Comparison of ENCODE assay signal across 16 cellular contexts in the genomic region with DNA sequence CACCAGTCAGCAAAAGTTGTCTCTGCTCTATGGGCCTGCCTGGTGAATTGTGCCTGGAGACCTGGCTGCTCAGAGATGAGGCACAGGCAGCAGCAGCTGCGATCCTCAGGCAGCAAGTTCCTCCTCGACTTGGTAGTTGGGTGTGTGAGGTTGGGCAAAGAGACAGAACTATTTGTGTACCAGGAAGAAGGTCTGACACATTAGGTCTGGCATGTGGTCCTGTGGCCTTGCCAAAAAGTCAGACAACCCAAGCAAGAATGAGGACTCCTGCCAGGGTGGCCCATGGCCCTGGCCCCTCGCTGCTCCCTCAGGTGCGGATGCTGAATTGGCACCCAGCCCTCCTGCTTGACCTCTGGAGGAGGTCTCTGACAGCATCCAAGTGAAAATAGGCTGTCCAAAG.
DNase-seq lines count a peak whose midpoint lies in the region; ATAC-seq, FAIRE-seq and TF ChIP-seq lines count a peak whose summit lies in the region.
"Had no signal": no experiment of that assay in that cellular context is flagged by ENCODE, and none has a peak within 500 bp of the region (broad histone marks: within the 10 kb centered on the region; RNA-seq: fewer than 3 reads in every experiment).

No MANE protein-coding gene starts in this region.

- H3K9ac ChIP-seq in HepG2 (ENCODE audit: insufficient read depth, low read depth, low read length), result no peak overlapping the region

- H3K27ac Mint-ChIP-seq in mesothelial cell of epicardium, result no peak overlapping the region
- H3K27ac Mint-ChIP-seq in CD4-positive, alpha-beta T cell, result no peak overlapping the region
- H3K27ac Mint-ChIP-seq: activated naive CD8-positive, alpha-beta T cell treated with anti-CD3 and anti-CD28 coated beads for 36 hours had no signal

- H3K4me2 ChIP-seq in HepG2 (ENCODE audit: low read depth, low read length), result no peak overlapping the region

- 60% methylated on average over 1 of the region's 4 CpGs for WGBS in right lobe of liver (ENCODE audit: insufficient coverage, low coverage, low lambda C conversion rate, missing lambda C conversion rate)
- WGBS in HepG2 (ENCODE audit: low lambda C conversion rate), result 66% methylated on average over 4 of the region's 4 CpGs

- H3K27me3 ChIP-seq in right lobe of liver (no peaks in the 10 kb centered on the region), HepG2 (ENCODE audit: control insufficient read depth in 1 of 2, insufficient read depth in 2 of 2, low read length in 2 of 2) (no peaks in the 10 kb centered on the region), left lung (no peaks in the 10 kb centered on the region)
- peaks cover 3% of the 10 kb centered on the region for H3K27me3 ChIP-seq in CD4-positive, alpha-beta T cell (ENCODE audit: control insufficient read depth, insufficient read depth, low read length)
- H3K27me3 ChIP-seq: transverse colon had no signal

- POLR2A ChIA-PET in HepG2 (lab: Yijun Ruan, JAX), result no interaction called here
- POLR2A ChIA-PET in CD4-positive, alpha-beta T cell (lab: Charles Lee), result no interaction called here

- no peak overlapping the region for H2AFZ ChIP-seq in HepG2 (ENCODE audit: low read length)

- DNase-seq in right lobe of liver, result no peak
- no peak for DNase-seq in HepG2 (ENCODE audit: low spot score)
- DNase-seq in choroid plexus epithelial cell (ENCODE audit: low read depth), result peak; percentile 45
- no peak for DNase-seq in left lung
- DNase-seq in stimulated activated CD4-positive, alpha-beta T cell treated with anti-CD3 and anti-CD28 coated beads, Interleukin-12 subunit alpha, Interleukin-12 subunit beta, amount 100 ng/mL, for 4 hours, result no peak
- no peak for DNase-seq in mesothelial cell of epicardium (ENCODE audit: low spot score in 2 of 2, unreplicated experiment in 2 of 2)
- DNase-seq in COLO829 (ENCODE audit: low spot score), result no peak
- DNase-seq in CD4-positive, alpha-beta T cell, result no peak
- DNase-seq: activated CD4-positive, alpha-beta T cell treated with anti-CD3 and anti-CD28 coated beads, Interleukin-2, amount 50 U/mL, for 1 hour; activated naive CD8-positive, alpha-beta T cell treated with anti-CD3 and anti-CD28 coated beads for 36 hours; KBM-7; NCI-H748 treated with DMSO at 0.1 percent for 48 hours; transverse colon had no signal

- CTCF ChIA-PET in HepG2 (lab: Yijun Ruan, JAX; ENCODE audit: low intra/inter-chr PET ratio, low total read pairs), result no interaction called here
- CTCF ChIA-PET in CD4-positive, alpha-beta T cell (lab: Charles Lee), result no interaction called here

- no peaks in the 10 kb centered on the region for H3K9me3 ChIP-seq in right lobe of liver
- H3K9me3 ChIP-seq in HepG2 (ENCODE audit: low read length), result no peaks in the 10 kb centered on the region
- no peaks in the 10 kb centered on the region for H3K9me3 ChIP-seq in left lung
- H3K9me3 ChIP-seq in CD4-positive, alpha-beta T cell (ENCODE audit: control insufficient read depth, low read length), result no peaks in the 10 kb centered on the region
- H3K9me3 ChIP-seq: transverse colon had no signal

- TF ChIP-seq RAD21 in HepG2 (CRISPR knock-in tag; IDR thresholded peaks at IDR 0.05), result no peak

- TF ChIP-seq POLR2A in right lobe of liver (IDR thresholded peaks at IDR 0.05) (no peak), HepG2 (IDR thresholded peaks at IDR 0.05; ENCODE audit: insufficient read depth in 1 of 2, low read depth in 2 of 2, low read length in 2 of 2) (no peak)

- H3K36me3 Mint-ChIP-seq in mesothelial cell of epicardium, result peaks cover 3% of the 10 kb centered on the region
- no peaks in the 10 kb centered on the region for H3K36me3 Mint-ChIP-seq in CD4-positive, alpha-beta T cell (ENCODE audit: low read depth)
- H3K36me3 Mint-ChIP-seq: activated naive CD8-positive, alpha-beta T cell treated with anti-CD3 and anti-CD28 coated beads for 36 hours had no signal

- H3K4me3 ChIP-seq in right lobe of liver (no peak overlapping the region), HepG2 (replicated peaks in 1 of 3; ENCODE audit: insufficient read depth in 1 of 3, low read depth in 2 of 3, low read length in 3 of 3) (no peak overlapping the region), choroid plexus epithelial cell (ENCODE audit: low read depth, low read length) (no peak overlapping the region), left lung (no peak overlapping the region)
- H3K4me3 ChIP-seq: transverse colon had no signal

- no peak overlapping the region for H3K4me3 Mint-ChIP-seq in mesothelial cell of epicardium
- H3K4me3 Mint-ChIP-seq in CD4-positive, alpha-beta T cell, result no peak overlapping the region
- H3K4me3 Mint-ChIP-seq: activated naive CD8-positive, alpha-beta T cell treated with anti-CD3 and anti-CD28 coated beads for 36 hours had no signal

- intact Hi-C loops in right lobe of liver (cut with DNase I), result no loop called here
- intact Hi-C loops in HepG2 (cut with micrococcal nuclease; ENCODE audit: unreplicated experiment), result no loop called here
- intact Hi-C loops in left lung (cut with DNase I), result no loop called here
- intact Hi-C loops in CD4-positive, alpha-beta T cell (cut with DNase I, micrococcal nuclease), result no loop called here

- TF ChIP-seq EP300 in HepG2 (IDR thresholded peaks at IDR 0.05; ENCODE audit: low read depth in 2 of 2, low read length in 2 of 2) (no peak), HepG2 (CRISPR knock-in tag; IDR thresholded peaks at IDR 0.05; ENCODE audit: borderline replicate concordance) (no peak)

- TF ChIP-seq CTCF in right lobe of liver (IDR thresholded peaks at IDR 0.05) (no peak), HepG2 (CRISPR knock-in tag; IDR thresholded peaks at IDR 0.05) (no peak), choroid plexus epithelial cell (conservative IDR thresholded peaks at IDR 0.05; ENCODE audit: low read depth, low read length) (no peak), left lung (IDR thresholded peaks at IDR 0.05) (no peak), mesothelial cell of epicardium (IDR thresholded peaks at IDR 0.05; ENCODE audit: unreplicated experiment) (no peak)
- no peak for TF ChIP-seq CTCF in CD4-positive, alpha-beta T cell (IDR thresholded peaks at IDR 0.05)

- H3K9me3 Mint-ChIP-seq in mesothelial cell of epicardium, result peaks cover 10% of the 10 kb centered on the region
- H3K9me3 Mint-ChIP-seq in CD4-positive, alpha-beta T cell, result no peaks in the 10 kb centered on the region

- H3K4me1 ChIP-seq in right lobe of liver (no peaks in the 10 kb centered on the region), HepG2 (ENCODE audit: insufficient read depth, low read length) (no peaks in the 10 kb centered on the region), left lung (peaks cover 0 to 9% of the 10 kb centered on the region in 2 donors)
- H3K4me1 ChIP-seq: transverse colon had no signal

- H4K20me1 ChIP-seq in HepG2 (ENCODE audit: insufficient read depth, low read length), result no peaks in the 10 kb centered on the region

- H3K27ac ChIP-seq in right lobe of liver (no peak overlapping the region), HepG2 (ENCODE audit: extremely low read length, insufficient read depth, low read length) (no peak overlapping the region), left lung (no peak overlapping the region)
- no peak overlapping the region for H3K27ac ChIP-seq in CD4-positive, alpha-beta T cell (ENCODE audit: low read depth, low read length)
- H3K27ac ChIP-seq: 22Rv1, transverse colon had no signal

- no peaks in the 10 kb centered on the region for H3K27me3 Mint-ChIP-seq in mesothelial cell of epicardium (ENCODE audit: low read depth)
- peaks cover 57% of the 10 kb centered on the region for H3K27me3 Mint-ChIP-seq in CD4-positive, alpha-beta T cell

- ATAC-seq in right lobe of liver (peak in 3 of 4 donors; percentile 18 to 72 (median 32)), HepG2 (no peak), left lung (peak; percentile 44)
- no peak for ATAC-seq in CD4-positive, alpha-beta T cell (ENCODE audit: poor library complexity)

- no TSS peak for BruUV-seq in HepG2 (replicated peaks; lab: Mats Ljungman, UMichigan)

- H3K36me3 ChIP-seq in right lobe of liver, result no peaks in the 10 kb centered on the region
- no peaks in the 10 kb centered on the region for H3K36me3 ChIP-seq in HepG2 (replicated peaks in 1 of 2; ENCODE audit: control insufficient read depth in 1 of 2, insufficient read depth in 2 of 2, low read length in 2 of 2)
- H3K36me3 ChIP-seq in left lung, result peaks cover 0 to 33% of the 10 kb centered on the region in 2 donors
- H3K36me3 ChIP-seq: transverse colon had no signal

- FAIRE-seq in HepG2 (lab: Jason Lieb, UNC), result no peak
- FAIRE-seq: endometrium, islet of Langerhans had no signal

- in situ Hi-C loops in HepG2 (cut with HindIII; ENCODE audit: extremely low pct_ligation_motif_present, low pct_unique_long_range_greater_than_20kb), result no loop called here

- H3K4me1 Mint-ChIP-seq in mesothelial cell of epicardium, result peaks cover 7% of the 10 kb centered on the region
- no peaks in the 10 kb centered on the region for H3K4me1 Mint-ChIP-seq in CD4-positive, alpha-beta T cell (ENCODE audit: low read depth)
- H3K4me1 Mint-ChIP-seq: activated naive CD8-positive, alpha-beta T cell treated with anti-CD3 and anti-CD28 coated beads for 36 hours had no signal

- H3K79me2 ChIP-seq in HepG2 (ENCODE audit: insufficient read depth, low read length), result no peaks in the 10 kb centered on the region

TF ChIP-seq in HepG2, 621 proteins besides CTCF, POLR2A, EP300 and RAD21:
- TF ChIP-seq MAFK (conservative IDR thresholded peaks at IDR 0.05 in 1 of 2, IDR thresholded peaks at IDR 0.05 in 1 of 2; ENCODE audit: low read length in 2 of 2), result 0 out of 4 replicates have a peak, but pooled peaks of 1 of the 2 experiments have one; percentile 9
- TF ChIP-seq, protein P1, sequence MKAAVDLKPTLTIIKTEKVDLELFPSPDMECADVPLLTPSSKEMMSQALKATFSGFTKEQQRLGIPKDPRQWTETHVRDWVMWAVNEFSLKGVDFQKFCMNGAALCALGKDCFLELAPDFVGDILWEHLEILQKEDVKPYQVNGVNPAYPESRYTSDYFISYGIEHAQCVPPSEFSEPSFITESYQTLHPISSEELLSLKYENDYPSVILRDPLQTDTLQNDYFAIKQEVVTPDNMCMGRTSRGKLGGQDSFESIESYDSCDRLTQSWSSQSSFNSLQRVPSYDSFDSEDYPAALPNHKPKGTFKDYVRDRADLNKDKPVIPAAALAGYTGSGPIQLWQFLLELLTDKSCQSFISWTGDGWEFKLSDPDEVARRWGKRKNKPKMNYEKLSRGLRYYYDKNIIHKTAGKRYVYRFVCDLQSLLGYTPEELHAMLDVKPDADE (CRISPR knock-in tag; IDR thresholded peaks at IDR 0.05), result no peak
TF ChIP-seq in HepG2: peak in this region for 1.

Comparison
In these comparisons a context has a peak if more than half of its experiments do, and no peak if none do; other contexts are left out.
1. ATAC-seq: peak in right lobe of liver (3 of 4) and left lung (single experiment); none in HepG2 (single experiment) and CD4-positive, alpha-beta T cell (single experiment).